24 cellular contexts compared by ENCODE assay signal in the genomic region with DNA sequence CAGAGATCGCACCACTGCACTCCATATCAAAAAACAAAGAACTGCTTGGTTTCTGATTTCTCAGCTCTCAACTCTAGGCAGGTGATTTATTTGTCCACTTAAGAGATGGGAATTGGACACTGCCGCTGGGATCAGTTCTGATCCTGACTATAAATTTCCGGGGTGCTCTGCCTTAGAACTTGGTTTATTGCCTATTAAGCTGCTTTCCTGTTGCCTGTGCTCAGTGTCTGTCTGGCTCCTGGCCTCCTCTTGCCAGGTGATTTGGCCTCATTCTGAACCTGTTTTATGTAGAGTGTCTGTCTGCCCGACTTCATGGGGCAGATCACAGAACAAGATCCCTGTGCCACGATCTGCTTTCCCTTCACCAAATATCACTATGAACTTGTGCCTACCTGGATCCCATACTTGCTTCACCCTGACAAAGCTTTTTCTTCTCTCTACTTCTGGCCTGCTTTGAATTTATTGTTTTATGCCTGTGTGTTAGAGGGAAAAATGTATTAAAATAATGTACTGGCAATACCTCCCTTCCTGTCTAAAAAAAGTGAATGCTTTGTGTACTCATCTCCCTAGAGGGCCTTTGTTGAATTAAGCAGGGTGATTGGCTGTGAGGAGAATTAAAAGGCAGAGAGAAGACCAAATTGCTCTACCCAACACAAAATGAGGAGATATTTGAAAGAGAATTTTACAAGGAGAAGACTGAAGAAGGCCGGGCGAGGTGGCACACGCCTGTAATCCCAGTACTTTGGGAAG. TPM values are rescaled to one million over a fixed set of nuclear protein-coding genes. Genes with fewer than 3 reads are reported as not detected.
DNase-seq lines count a peak whose midpoint lies in the region; ATAC-seq, FAIRE-seq and TF ChIP-seq lines count a peak whose summit lies in the region.
"Had no signal": no experiment of that assay in that cellular context is flagged by ENCODE, and none has a peak within 500 bp of the region (broad histone marks: within the 10 kb centered on the region; RNA-seq: fewer than 3 reads in every experiment).

No MANE protein-coding gene starts in this region.

- CTCF ChIA-PET in PC-9 (lab: Charles Lee): interaction anchor here (0.6 to 1.2 kb wide), 5 partner anchors 8 to 18 kb away, joined by 3 read pairs; no protein-coding TSS in a partner anchor

- no peaks in the 10 kb centered on the region for H3K79me2 ChIP-seq in PC-9 (ENCODE audit: low read depth)
- H3K79me2 ChIP-seq in hepatocyte: peaks cover 2% of the 10 kb centered on the region

- peaks cover 14% of the 10 kb centered on the region for H3K36me3 Mint-ChIP-seq in memory B cell

- intact Hi-C loops in heart left ventricle (cut with DNase I): loop anchor here in 3 of 10 donors (5.0 kb wide), 1 partner anchor 33 kb away; no protein-coding TSS in a partner anchor
- intact Hi-C loops in left cardiac atrium (cut with DNase I): no loop called here
- intact Hi-C loops in PC-9 (cut with micrococcal nuclease; ENCODE audit: unreplicated experiment): no loop called here

- ATAC-seq in heart left ventricle (peak in 2 of 4 donors; percentile 30 to 54), left cardiac atrium (no peak), memory B cell (ENCODE audit: low read depth) (no peak), GM18907 (IDR thresholded peaks at IDR 0.05; ENCODE audit: unreplicated experiment) (no peak)
- ATAC-seq: activated CD8-positive, alpha-beta T cell treated with anti-CD3 and anti-CD28 coated beads for 36 hours; K562; T-cell had no signal

- H3K9me2 ChIP-seq in PC-9 (ENCODE audit: insufficient read depth) (no peaks in the 10 kb centered on the region), hepatocyte (replicated peaks; ENCODE audit: insufficient read depth) (no peaks in the 10 kb centered on the region)

- no peaks in the 10 kb centered on the region for H3K27me3 ChIP-seq in heart left ventricle
- H3K27me3 ChIP-seq in PC-9 (ENCODE audit: insufficient read depth, low read depth): no peaks in the 10 kb centered on the region
- H3K27me3 ChIP-seq in hepatocyte: no peaks in the 10 kb centered on the region
- H3K27me3 ChIP-seq: neutrophil, tibial nerve had no signal

- peaks cover 3% of the 10 kb centered on the region for H3K4me1 Mint-ChIP-seq in memory B cell
- H3K4me1 Mint-ChIP-seq: central memory CD8-positive, alpha-beta T cell had no signal

- no TSS peak for BruUV-seq in PC-9 (replicated peaks; lab: Mats Ljungman, UMichigan)

- no peak overlapping the region for H3K4me3 Mint-ChIP-seq in memory B cell
- H3K4me3 Mint-ChIP-seq: activated CD8-positive, alpha-beta T cell treated with anti-CD3 and anti-CD28 coated beads for 36 hours; central memory CD8-positive, alpha-beta T cell; stimulated activated naive CD8-positive, alpha-beta T cell treated with anti-CD3 and anti-CD28 coated beads, Interleukin-15, Interleukin-2, amounts not matched to agents 100 ng/mL and 50 ng/mL, for 24 hours; T-cell had no signal

- H3K36me3 ChIP-seq in heart left ventricle (no peaks in the 10 kb centered on the region), PC-9 (ENCODE audit: low read depth) (no peaks in the 10 kb centered on the region), hepatocyte (replicated peaks; ENCODE audit: insufficient read depth, low read depth) (no peaks in the 10 kb centered on the region)
- H3K36me3 ChIP-seq: HAP-1, tibial nerve had no signal

- H2AFZ ChIP-seq in PC-9 (no peak overlapping the region), hepatocyte (no peak overlapping the region)

- H3K27ac ChIP-seq in heart left ventricle (peak overlapping the region in 8 of 12 donors; percentile 31 to 73 (median 51)), PC-9 (peak overlapping the region; percentile 59), hepatocyte (no peak overlapping the region)
- H3K27ac ChIP-seq: neutrophil, tibial nerve had no signal

- H3F3A ChIP-seq in PC-9 (ENCODE audit: insufficient read depth, low read depth): peaks cover 3% of the 10 kb centered on the region; the same call in 1 of the 2 replicates

- H3K4me1 ChIP-seq in heart left ventricle (peaks cover 0 to 26% (median 13%) of the 10 kb centered on the region in 12 donors), PC-9 (replicated peaks; ENCODE audit: insufficient read depth) (peaks cover 36% of the 10 kb centered on the region), hepatocyte (ENCODE audit: insufficient read depth) (no peaks in the 10 kb centered on the region)

- DNase-seq in heart left ventricle: no peak
- no peak for DNase-seq in left cardiac atrium
- DNase-seq in PC-9: no peak
- no peak for DNase-seq in memory B cell (ENCODE audit: low spot score in 2 of 2)
- DNase-seq in urothelium cell line (ENCODE audit: low spot score): no peak
- no peak for DNase-seq in hepatocyte (ENCODE audit: low spot score)
- DNase-seq: activated CD8-positive, alpha-beta T cell treated with anti-CD3 and anti-CD28 coated beads for 36 hours; activated naive CD4-positive, alpha-beta T cell treated with Interleukin-2 at 50 U/mL for 16 hours; activated T-cell treated with anti-CD3 and anti-CD28 coated beads, Interleukin-2, amount 50 U/mL, for 1 hour; aorta; erythroblast; kidney glomerular epithelial cell; NCI-H1930; SIG-M5; stimulated activated CD4-positive, alpha-beta T cell treated with anti-CD3 and anti-CD28 coated beads, Interleukin-4, amount 100 ng/mL, for 1 hour; T-cell had no signal

- FAIRE-seq in urothelium cell line (lab: Jason Lieb, UNC): peak; percentile 13
- FAIRE-seq: frontal cortex, K562 had no signal

- POLR2A ChIA-PET in PC-9 (lab: Charles Lee; ENCODE audit: unreplicated experiment): interaction anchor here (0.5 to 0.7 kb wide), 2 partner anchors 90 to 93 kb away, joined by 3 read pairs; no protein-coding TSS in a partner anchor

- H3K4me2 ChIP-seq in PC-9: peak overlapping the region; percentile 48
- no peak overlapping the region for H3K4me2 ChIP-seq in hepatocyte

- H3K27ac Mint-ChIP-seq in memory B cell: peak overlapping the region; percentile 17
- H3K27ac Mint-ChIP-seq: activated CD8-positive, alpha-beta T cell treated with anti-CD3 and anti-CD28 coated beads for 36 hours; stimulated activated naive CD8-positive, alpha-beta T cell treated with anti-CD3 and anti-CD28 coated beads, Interleukin-15, Interleukin-2, amounts not matched to agents 100 ng/mL and 50 ng/mL, for 24 hours had no signal

- H3K4me3 ChIP-seq in heart left ventricle (no peak overlapping the region), PC-9 (no peak overlapping the region), hepatocyte (no peak overlapping the region)
- H3K4me3 ChIP-seq: HAP-1, K562, tibial nerve had no signal

- TF ChIP-seq CTCF in heart left ventricle (IDR thresholded peaks at IDR 0.05) (no peak), PC-9 (conservative IDR thresholded peaks at IDR 0.05) (no peak), hepatocyte (IDR thresholded peaks at IDR 0.05; ENCODE audit: poor library complexity) (no peak)

- WGBS in heart left ventricle, 4 donors: 78 to 85% (median 84%) methylated on average over 8 of the region's 8 CpGs
- 72% methylated on average over 8 of the region's 8 CpGs for WGBS in hepatocyte (ENCODE audit: low lambda C conversion rate, missing lambda C conversion rate)

- H4K20me1 ChIP-seq in PC-9 (ENCODE audit: insufficient read depth) (no peaks in the 10 kb centered on the region), hepatocyte (ENCODE audit: insufficient read depth, poor library complexity, severe bottlenecking) (no peaks in the 10 kb centered on the region)

- no peaks in the 10 kb centered on the region for H3K27me3 Mint-ChIP-seq in memory B cell
- H3K27me3 Mint-ChIP-seq: activated CD8-positive, alpha-beta T cell treated with anti-CD3 and anti-CD28 coated beads for 36 hours; central memory CD8-positive, alpha-beta T cell; stimulated activated naive CD8-positive, alpha-beta T cell treated with anti-CD3 and anti-CD28 coated beads, Interleukin-15, Interleukin-2, amounts not matched to agents 100 ng/mL and 50 ng/mL, for 24 hours; T-cell had no signal

- no peaks in the 10 kb centered on the region for H3K9me3 Mint-ChIP-seq in memory B cell
- H3K9me3 Mint-ChIP-seq: activated CD8-positive, alpha-beta T cell treated with anti-CD3 and anti-CD28 coated beads for 36 hours; central memory CD8-positive, alpha-beta T cell; stimulated activated naive CD8-positive, alpha-beta T cell treated with anti-CD3 and anti-CD28 coated beads, Interleukin-15, Interleukin-2, amounts not matched to agents 100 ng/mL and 50 ng/mL, for 24 hours; T-cell had no signal

- H3K9me3 ChIP-seq in heart left ventricle (no peaks in the 10 kb centered on the region), PC-9 (ENCODE audit: insufficient read depth, low read depth) (no peaks in the 10 kb centered on the region), hepatocyte (ENCODE audit: low read depth) (no peaks in the 10 kb centered on the region)
- H3K9me3 ChIP-seq: HAP-1, neutrophil, tibial nerve had no signal

- TF ChIP-seq POLR2A in heart left ventricle (IDR thresholded peaks at IDR 0.05): no peak

RNA-seq across cellular contexts. Expression of gene CDKN1B, which starts 27.6 kb away (rescaled TPM):
- total RNA-seq in heart left ventricle (10 to 100 TPM; 25.8 to 44.9 (median 35.1) TPM), left cardiac atrium (10 to 100 TPM; 23.7 to 42.4 TPM), PC-9 (2021) (54.9 and 67.5 TPM in 2 replicates), hepatocyte (44.8 and 46.0 TPM in 2 replicates)
- polyA plus RNA-seq in heart left ventricle (10 to 100 TPM; 19.0 to 27.4 TPM), hepatocyte (4.2 and 7.0 TPM in 2 replicates)

RNA-seq across cellular contexts. Expression of gene APOLD1, which starts 40.7 kb away (rescaled TPM):
- total RNA-seq in heart left ventricle (10 to 100 TPM in 8 of 9 donors, 1 to 10 TPM in 1; 7.8 to 45.0 (median 15.2) TPM), left cardiac atrium (10 to 100 TPM; 36.0 to 56.7 TPM), PC-9 (2021) (23.3 and 24.9 TPM in 2 replicates), hepatocyte (5.6 and 6.0 TPM in 2 replicates)
- polyA plus RNA-seq in heart left ventricle (10 to 100 TPM in 1 of 2 donors, 1 to 10 TPM in 1; 7.1 to 24.6 TPM), hepatocyte (1.5 and 3.8 TPM in 2 replicates)

RNA-seq across cellular contexts. Expression of gene GPR19, which starts 48.7 kb away (rescaled TPM):
- total RNA-seq in heart left ventricle: under 1 TPM in 1 of 9 donors, not detected in 8; 0.61 TPM
- polyA plus RNA-seq in heart left ventricle: under 1 TPM in 1 of 2 donors, not detected in 1; 0.04 TPM
- total RNA-seq in left cardiac atrium: not detected
- 13.2 and 19.3 TPM in 2 replicates for total RNA-seq in PC-9 (2021)
- 0.16 and 0.50 TPM in 2 replicates for total RNA-seq in hepatocyte
- 0.44 and 0.74 TPM in 2 replicates for polyA plus RNA-seq in hepatocyte
